In the genomic region with DNA sequence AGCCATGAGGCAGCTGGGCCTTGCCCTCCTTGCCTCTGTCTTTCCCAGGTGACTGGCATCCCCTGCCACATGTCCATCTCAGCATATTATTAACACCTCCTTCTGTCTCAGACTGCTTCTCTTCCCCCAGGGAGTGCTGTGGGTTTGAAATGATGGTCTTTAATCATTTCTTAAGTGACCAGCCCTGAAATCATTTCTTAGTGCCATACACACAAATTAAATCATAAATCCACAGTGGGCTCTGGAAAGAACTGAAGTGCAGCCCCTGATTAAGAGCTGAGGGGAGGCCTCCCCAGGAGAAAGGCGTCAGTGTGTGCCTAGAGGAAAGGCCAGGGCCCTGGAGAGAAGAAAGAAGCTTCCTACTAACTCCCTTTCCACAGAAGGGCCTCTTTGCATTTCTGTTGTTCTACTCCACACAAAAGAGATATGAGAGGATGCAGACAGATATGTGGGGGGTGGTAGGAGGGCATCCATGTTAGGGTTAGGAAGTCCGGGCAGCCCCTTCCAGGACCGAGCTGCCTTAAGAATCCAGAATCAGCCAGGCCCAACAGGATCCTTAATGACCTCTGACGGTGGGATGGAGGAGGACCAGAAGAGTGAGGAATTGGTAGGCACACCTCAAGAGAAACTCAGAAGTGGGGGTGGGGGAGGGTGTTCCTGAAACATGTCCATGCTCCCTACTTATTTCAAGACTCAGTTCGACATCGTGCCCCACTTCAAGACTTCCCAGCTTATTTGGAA, we compare ENCODE assay signal across 1 cellular context.
TF ChIP-seq lines count a peak whose summit lies in the region.

No MANE protein-coding gene starts in this region.

TF ChIP-seq in GM23338, 12 proteins besides CTCF, POLR2A, EP300 and RAD21 (continued from another document):
- TF ChIP-seq EZH2phosphoT487 (IDR thresholded peaks at IDR 0.05; ENCODE audit: unreplicated experiment) (no peak), ZNF331 (CRISPR knock-in tag; IDR thresholded peaks at IDR 0.05; ENCODE audit: low read depth) (no peak)
